In the genomic region with DNA sequence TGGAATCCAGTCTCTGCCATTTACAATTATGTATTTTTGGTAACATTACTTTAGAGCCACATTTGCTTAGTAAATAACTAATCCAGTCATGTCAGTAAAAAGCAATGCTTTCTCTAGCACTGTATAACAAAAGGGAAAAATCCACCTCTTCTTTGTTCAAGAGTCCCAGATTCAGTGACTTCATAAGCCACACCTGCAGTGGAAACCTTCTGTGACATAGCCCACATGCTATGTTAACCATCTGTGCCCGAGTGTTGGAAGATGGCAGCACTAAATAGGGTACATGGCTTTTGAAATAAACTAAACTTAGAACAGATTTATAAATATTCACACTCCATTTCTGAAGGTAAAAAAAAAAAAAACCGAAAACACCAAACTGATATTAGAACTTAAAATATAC, we compare ENCODE assay signal across 16 cellular contexts.
DNase-seq lines count a peak whose midpoint lies in the region; ATAC-seq, FAIRE-seq and TF ChIP-seq lines count a peak whose summit lies in the region.
"Had no signal": no experiment of that assay in that cellular context is flagged by ENCODE, and none has a peak within 500 bp of the region (broad histone marks: within the 10 kb centered on the region; RNA-seq: fewer than 3 reads in every experiment).

No MANE protein-coding gene starts in this region.

- 0 out of 2 replicates have a peak, but pooled peaks cover 4% of the 10 kb centered on the region for H3K9me3 ChIP-seq in OCI-LY3 (ENCODE audit: insufficient read depth, low read length)
- H3K9me3 ChIP-seq: BLaER1 had no signal

- no peak for ATAC-seq in HG02973 (IDR thresholded peaks at IDR 0.05; ENCODE audit: unreplicated experiment)

- no peak for TF ChIP-seq CTCF in OCI-LY3 (IDR thresholded peaks at IDR 0.05; ENCODE audit: low read depth, low read length)

- H3K9ac ChIP-seq in OCI-LY3 (ENCODE audit: low read length): peak overlapping the region; percentile 2; the same call in 1 of the 2 replicates
- H3K9ac ChIP-seq: BLaER1 had no signal

- no peak overlapping the region for H2AFZ ChIP-seq in OCI-LY3 (ENCODE audit: low read depth, low read length)

- peak; percentile 39 for FAIRE-seq in GM18507 (lab: Jason Lieb, UNC)
- FAIRE-seq: GM19239, H1 had no signal

- H3K4me2 ChIP-seq in OCI-LY3 (ENCODE audit: low read length): peak overlapping the region; percentile 61
- H3K4me2 ChIP-seq: BLaER1 had no signal

- no peaks in the 10 kb centered on the region for H3K36me3 ChIP-seq in OCI-LY3 (replicated peaks; ENCODE audit: low read depth, low read length)
- H3K36me3 ChIP-seq: BLaER1 had no signal

- H3K27ac ChIP-seq in OCI-LY3 (ENCODE audit: low read length): peak overlapping the region; percentile 59
- H3K27ac ChIP-seq: BLaER1 had no signal

- peak overlapping the region; percentile 40 for H3K4me3 ChIP-seq in OCI-LY3 (ENCODE audit: low read length)
- H3K4me3 ChIP-seq: BLaER1 had no signal

- no peaks in the 10 kb centered on the region for H3K79me2 ChIP-seq in OCI-LY3 (ENCODE audit: low read length)

- H3K4me1 ChIP-seq in OCI-LY3 (ENCODE audit: low read length): peaks cover 55% of the 10 kb centered on the region

- no peaks in the 10 kb centered on the region for H4K20me1 ChIP-seq in OCI-LY3 (ENCODE audit: insufficient read depth, low read length)
- H4K20me1 ChIP-seq: BLaER1 had no signal

- H3K27me3 ChIP-seq in OCI-LY3 (ENCODE audit: low read depth, low read length): no peaks in the 10 kb centered on the region
- H3K27me3 ChIP-seq: BLaER1 had no signal

- DNase-seq in GM18507 (ENCODE audit: extremely low spot score, insufficient read length, low read depth) (no peak), cerebellum (ENCODE audit: low spot score) (peak; percentile 68), midbrain (lab: John Stamatoyannopoulos, UW) (no peak), mucosa of gallbladder (ENCODE audit: low spot score) (no peak)
- no peak for DNase-seq in NK-92 treated with Interleukin-12 subunit alpha and Interleukin-12 subunit beta, amount 100 ng/mL, for 24 hours (lab: John Stamatoyannopoulos, UW)
- DNase-seq: 8988T; CD4-positive, alpha-beta memory T cell; DMS153; DMS79; GF-D8; H9 had no signal
